1 cellular context compared by ENCODE assay signal in genomic region chr9:136085815-136086212, GRCh38.
TF ChIP-seq lines count a peak whose summit lies in the region.

No MANE protein-coding gene starts in this region.

TF ChIP-seq in GM23338, 12 proteins besides CTCF, POLR2A, EP300 and RAD21 (continued from another document):
- TF ChIP-seq ZNF462 (CRISPR knock-in tag; IDR thresholded peaks at IDR 0.05) (no peak), JUNB (IDR thresholded peaks at IDR 0.05; ENCODE audit: unreplicated experiment) (no peak), NANOG (IDR thresholded peaks at IDR 0.05; ENCODE audit: borderline replicate concordance) (no peak), CREB1 (CRISPR knock-in tag; IDR thresholded peaks at IDR 0.05; ENCODE audit: low read depth) (no peak), POLR2AphosphoS5 (IDR thresholded peaks at IDR 0.05; ENCODE audit: low read depth) (no peak), REST (IDR thresholded peaks at IDR 0.05; ENCODE audit: unreplicated experiment) (no peak)
